Comparison of ENCODE assay signal across 8 cellular contexts in the genomic region with DNA sequence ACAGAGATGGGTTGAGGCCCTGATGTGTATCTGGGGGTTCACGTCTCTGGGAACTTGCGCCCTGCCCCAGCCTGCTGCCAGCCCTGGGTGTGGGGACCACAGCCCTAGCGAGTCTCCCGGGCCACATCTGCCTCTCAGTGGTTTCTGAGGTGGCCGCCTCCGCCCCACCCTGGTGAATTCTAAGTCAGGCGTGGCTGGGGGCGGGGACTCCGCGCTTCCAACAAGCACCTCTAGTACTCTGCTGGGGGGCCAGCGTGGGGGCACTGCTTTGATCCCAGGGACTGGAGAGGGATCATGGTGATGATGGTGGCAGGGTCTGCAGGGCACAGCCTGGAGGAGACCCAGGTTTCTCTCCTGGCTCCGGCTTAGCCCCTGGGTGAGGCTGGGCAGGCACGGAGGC. TPM values are rescaled to one million over a fixed set of nuclear protein-coding genes. Genes with fewer than 3 reads are reported as not detected.
DNase-seq lines count a peak whose midpoint lies in the region; ATAC-seq and TF ChIP-seq lines count a peak whose summit lies in the region.

No MANE protein-coding gene starts in this region.

- no peak overlapping the region for H3K27ac ChIP-seq in mammary epithelial cell (ENCODE audit: insufficient read depth, low read depth, low read length)
- H3K27ac ChIP-seq in gastrocnemius medialis: peak overlapping the region; percentile 45 to 79 (median 70)

- H3K4me1 ChIP-seq in mammary epithelial cell (ENCODE audit: insufficient read depth, low read length): peaks cover 67% of the 10 kb centered on the region
- peaks cover 23 to 59% of the 10 kb centered on the region in 2 donors for H3K4me1 ChIP-seq in gastrocnemius medialis

- no TSS peak for BruUV-seq in mammary epithelial cell (replicated peaks; lab: Mats Ljungman, UMichigan)

- 15% methylated on average over 13 of the region's 13 CpGs for WGBS in mammary epithelial cell (ENCODE audit: low coverage, missing lambda C conversion rate)

- H3K79me2 ChIP-seq in mammary epithelial cell (ENCODE audit: insufficient read depth, low read length): peaks cover 82% of the 10 kb centered on the region

- H3K36me3 ChIP-seq in mammary epithelial cell (ENCODE audit: insufficient read depth, low read length) (no peaks in the 10 kb centered on the region), gastrocnemius medialis (no peaks in the 10 kb centered on the region)

- H3K9me3 ChIP-seq in mammary epithelial cell (replicated peaks; ENCODE audit: insufficient read depth, low read length) (no peaks in the 10 kb centered on the region), gastrocnemius medialis (no peaks in the 10 kb centered on the region)

- TF ChIP-seq CTCF in mammary epithelial cell (conservative IDR thresholded peaks at IDR 0.05 in 1 of 2, IDR thresholded peaks at IDR 0.05 in 1 of 2; ENCODE audit: extremely low read depth in 1 of 2, insufficient read depth in 1 of 2, low read depth in 1 of 2, low read length in 2 of 2) (no peak), gastrocnemius medialis (IDR thresholded peaks at IDR 0.05 in 4 of 5, conservative IDR thresholded peaks at IDR 0.05 in 1 of 5) (no peak), omental fat pad (IDR thresholded peaks at IDR 0.05) (no peak)

- dilution Hi-C loops in mammary epithelial cell (cut with HindIII; ENCODE audit: low sequenced_read_pairs): loop anchor here (10.0 kb wide), 1 partner anchor 65 kb away; no protein-coding TSS in a partner anchor

- in situ Hi-C loops in mammary epithelial cell (cut with MboI; ENCODE audit: low sequenced_read_pairs in 2 of 2): no loop called here
- in situ Hi-C loops in gastrocnemius medialis (cut with MboI; ENCODE audit: low sequenced_read_pairs in 4 of 4): no loop called here

- H3K27me3 ChIP-seq in mammary epithelial cell (ENCODE audit: insufficient read depth, low read length) (no peaks in the 10 kb centered on the region), gastrocnemius medialis (peaks cover 10 to 19% (median 16%) of the 10 kb centered on the region in 3 donors)

- peak overlapping the region; percentile 72 for H3K4me2 ChIP-seq in mammary epithelial cell (ENCODE audit: insufficient read depth, low read depth, low read length)

- CTCF ChIA-PET in mammary epithelial cell (lab: Charles Lee; ENCODE audit: low non-redundant PET): no interaction called here

- H3K9ac ChIP-seq in mammary epithelial cell (ENCODE audit: insufficient read depth, low read length): no peak overlapping the region

- intact Hi-C loops in mammary epithelial cell (cut with micrococcal nuclease): no loop called here
- intact Hi-C loops in gastrocnemius medialis (cut with DNase I; ENCODE audit: low total_unique reads): no loop called here

- TF ChIP-seq POLR2A in gastrocnemius medialis (IDR thresholded peaks at IDR 0.05): no peak

- ATAC-seq in gastrocnemius medialis (no peak), omental fat pad (ENCODE audit: low FRiP score) (no peak), GM21723 (IDR thresholded peaks at IDR 0.05; ENCODE audit: unreplicated experiment) (no peak)

- no peaks in the 10 kb centered on the region for H4K20me1 ChIP-seq in mammary epithelial cell (ENCODE audit: insufficient read depth, low read length)

- H2AFZ ChIP-seq in mammary epithelial cell (ENCODE audit: low read depth, low read length): no peak overlapping the region

- peak; percentile 41 for DNase-seq in EH (ENCODE audit: low read depth)
- DNase-seq in NAMALWA (ENCODE audit: low spot score): peak; percentile 71
- peak; percentile 40 for DNase-seq in mammary epithelial cell
- DNase-seq in gastrocnemius medialis: no peak
- no peak for DNase-seq in omental fat pad (ENCODE audit: low spot score)
- no peak for DNase-seq in SHP77 (lab: John Stamatoyannopoulos, UW)
- DNase-seq in putamen (ENCODE audit: low spot score): no peak

- H3K4me3 ChIP-seq in mammary epithelial cell (replicated peaks in 1 of 3; ENCODE audit: insufficient read depth in 1 of 3, low read depth in 2 of 3, low read length in 3 of 3): peak overlapping the region in 1 of 3 experiments; percentile 12
- H3K4me3 ChIP-seq in gastrocnemius medialis: no peak overlapping the region

RNA-seq across cellular contexts. Expression of a gene that starts 3.6 kb away (rescaled TPM):
- total RNA-seq in mammary epithelial cell (10 to 100 TPM in 1 of 2 donors, 1 to 10 TPM in 1; 3.3 to 13.5 TPM), gastrocnemius medialis (under 1 TPM in 3 of 4 donors, not detected in 1; 0.81 to 0.95 (median 0.95) TPM), omental fat pad (1 to 10 TPM; 1.9 to 4.9 (median 3.0) TPM)
- polyA plus RNA-seq in mammary epithelial cell: 3.6 TPM
- polyA minus RNA-seq in mammary epithelial cell: 10.4 TPM

RNA-seq across cellular contexts. Expression of a gene that starts 31.7 kb away (rescaled TPM):
- 10 to 100 TPM; 20.3 to 62.1 TPM for total RNA-seq in mammary epithelial cell
- 41.2 TPM for polyA plus RNA-seq in mammary epithelial cell
- polyA minus RNA-seq in mammary epithelial cell: 3.8 TPM
- 100 to 1,000 TPM; 112 to 174 (median 132) TPM for total RNA-seq in gastrocnemius medialis
- 10 to 100 TPM; 32.7 to 53.9 (median 41.8) TPM for total RNA-seq in omental fat pad

RNA-seq across cellular contexts. Expression of a gene that starts 46.6 kb away (rescaled TPM):
- total RNA-seq in mammary epithelial cell (10 to 100 TPM in 1 of 2 donors, 1 to 10 TPM in 1; 3.3 to 13.0 TPM), gastrocnemius medialis (1 to 10 TPM; 3.2 to 5.0 (median 4.1) TPM), omental fat pad (10 to 100 TPM in 1 of 4 donors, 1 to 10 TPM in 3; 2.9 to 16.9 (median 4.7) TPM)
- 9.5 TPM for polyA plus RNA-seq in mammary epithelial cell
- 6.4 TPM for polyA minus RNA-seq in mammary epithelial cell

RNA-seq across cellular contexts. Expression of a gene that starts 52.2 kb away (rescaled TPM):
- total RNA-seq in mammary epithelial cell (10 to 100 TPM in 1 of 2 donors, 1 to 10 TPM in 1; 5.0 to 25.5 TPM), gastrocnemius medialis (10 to 100 TPM in 1 of 4 donors, 1 to 10 TPM in 3; 2.4 to 12.8 (median 3.7) TPM), omental fat pad (10 to 100 TPM; 10.8 to 40.0 (median 25.8) TPM)
- 1.9 TPM for polyA plus RNA-seq in mammary epithelial cell
- polyA minus RNA-seq in mammary epithelial cell: 0.67 TPM

Comparison
In these comparisons a context has a peak if more than half of its experiments do, and no peak if none do; other contexts are left out.
1. DNase-seq: peak in EH (single experiment), NAMALWA (single experiment) and mammary epithelial cell (single experiment); none in gastrocnemius medialis (0 of 2), omental fat pad (single experiment), SHP77 (0 of 2) and putamen (single experiment).